In the genomic region with DNA sequence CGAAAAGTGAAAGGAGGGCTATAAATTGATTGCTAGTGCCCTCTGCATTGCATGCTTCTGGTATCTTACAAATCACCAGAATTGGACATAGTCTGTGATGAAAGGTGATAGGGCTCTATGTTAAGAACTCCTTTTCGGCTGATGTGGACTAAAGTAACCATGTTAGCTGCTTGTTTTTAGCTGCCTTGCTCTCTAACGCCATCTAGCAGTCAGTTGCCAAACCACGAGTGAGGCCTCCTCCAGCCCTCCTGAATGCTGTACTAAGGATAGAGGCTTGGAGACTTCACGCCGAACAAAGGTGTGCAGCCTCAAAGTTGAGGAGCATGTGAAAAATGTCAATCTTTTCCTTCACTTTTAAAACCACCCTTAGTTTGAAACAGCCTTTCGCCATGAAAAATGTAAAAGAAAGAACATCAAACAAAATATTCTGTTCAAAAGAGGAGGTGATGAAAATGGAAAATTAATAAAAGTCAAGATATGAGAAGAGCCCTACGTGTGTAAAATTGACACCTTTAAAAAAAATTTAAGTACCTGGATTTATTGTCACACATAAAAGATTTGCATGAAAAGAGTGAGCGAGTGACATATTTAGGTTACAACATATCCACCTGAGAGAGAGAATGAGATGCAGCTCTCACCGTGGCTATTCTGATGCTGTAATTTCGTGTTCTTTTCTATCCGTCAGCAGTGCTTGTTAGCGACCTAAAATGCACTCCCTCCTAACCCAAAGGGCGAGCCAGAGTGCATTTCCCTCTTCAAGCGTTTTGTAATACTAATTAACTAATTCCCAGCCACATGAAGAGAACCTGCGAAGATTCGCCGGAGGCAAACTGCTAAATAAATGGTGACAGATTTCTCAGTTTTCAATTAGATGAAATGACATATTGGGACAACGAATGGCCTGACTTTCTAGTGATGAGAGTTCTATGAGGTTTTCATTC, we compare ENCODE assay signal across 8 cellular contexts. TPM values are rescaled to one million over a fixed set of nuclear protein-coding genes. Genes with fewer than 3 reads are reported as not detected.
DNase-seq lines count a peak whose midpoint lies in the region; ATAC-seq, FAIRE-seq and TF ChIP-seq lines count a peak whose summit lies in the region.

No MANE protein-coding gene starts in this region.

- no peaks in the 10 kb centered on the region for H3K27me3 ChIP-seq in foreskin keratinocyte
- H3K27me3 ChIP-seq in pancreas = peaks cover 0 to 4% (median 0%) of the 10 kb centered on the region in 4 donors

- ATAC-seq in GM19463 (IDR thresholded peaks at IDR 0.05; ENCODE audit: unreplicated experiment) = peak; percentile 97
- ATAC-seq in HG03460 (IDR thresholded peaks at IDR 0.05; ENCODE audit: unreplicated experiment) = peak; percentile 84
- ATAC-seq in foreskin keratinocyte = peak; percentile 61
- ATAC-seq in pancreas = peak in 3 of 4 donors; percentile 82 to 92 (median 91)

- no peak overlapping the region for H3K4me3 ChIP-seq in pancreas

- H3K4me1 ChIP-seq in foreskin keratinocyte (no peaks in the 10 kb centered on the region), pancreas (no peaks in the 10 kb centered on the region)

- WGBS in pancreas, 2 donors = 38 to 41% methylated on average over 19 of the region's 19 CpGs

- H3K36me3 ChIP-seq in pancreas = no peaks in the 10 kb centered on the region

- FAIRE-seq in pancreas (lab: Jason Lieb, UNC) = no peak

- intact Hi-C loops in pancreas (cut with DNase I) = no loop called here

- peak; percentile 87 for DNase-seq in DMS53 (lab: John Stamatoyannopoulos, UW)
- peak; percentile 16 to 71 for DNase-seq in NCI-H526 (lab: John Stamatoyannopoulos, UW)
- peak; percentile 2 for DNase-seq in activated T-cell treated with anti-CD3 and anti-CD28 coated beads for 4 hours
- peak in 1 of 2 donors; percentile 13 for DNase-seq in foreskin keratinocyte
- DNase-seq in pancreas = peak in 4 of 6 donors; percentile 17 to 45 (median 19)
- DNase-seq in NCI-H226 = no peak

- H3K9me3 ChIP-seq in pancreas = no peaks in the 10 kb centered on the region

- TF ChIP-seq CTCF in foreskin keratinocyte (conservative IDR thresholded peaks at IDR 0.05) = peak; percentile 51
- TF ChIP-seq CTCF in pancreas (IDR thresholded peaks at IDR 0.05) = peak in 3 of 4 donors; percentile 28 to 46 (median 34)

- no peak overlapping the region for H3K27ac ChIP-seq in foreskin keratinocyte
- no peak overlapping the region for H3K27ac ChIP-seq in pancreas

RNA-seq across cellular contexts. Expression of gene LRRC53, which starts 8.0 kb away (rescaled TPM):
- total RNA-seq in foreskin keratinocyte (not detected in 2 replicates), pancreas (under 1 TPM in 1 of 6 donors, not detected in 5; 0.06 TPM)
- polyA plus RNA-seq in foreskin keratinocyte (not detected in 2 replicates), pancreas (not detected)
